ENCODE assay signal across 8 cellular contexts in genomic region chr1:212699104-212699838, GRCh38. TPM values are rescaled to one million over a fixed set of nuclear protein-coding genes. Genes with fewer than 3 reads are reported as not detected.
DNase-seq lines count a peak whose midpoint lies in the region; ATAC-seq and TF ChIP-seq lines count a peak whose summit lies in the region.

No MANE protein-coding gene starts in this region.

- dilution Hi-C loops in mammary epithelial cell (cut with HindIII; ENCODE audit: low sequenced_read_pairs), result no loop called here

- H2AFZ ChIP-seq in mammary epithelial cell (ENCODE audit: low read depth, low read length), result peak overlapping the region; percentile 87

- H3K9me3 ChIP-seq in mammary epithelial cell (replicated peaks; ENCODE audit: insufficient read depth, low read length), result no peaks in the 10 kb centered on the region

- in situ Hi-C loops in mammary epithelial cell (cut with MboI; ENCODE audit: low sequenced_read_pairs in 2 of 2), result no loop called here

- H3K79me2 ChIP-seq in mammary epithelial cell (ENCODE audit: insufficient read depth, low read length), result no peaks in the 10 kb centered on the region

- no peak overlapping the region for H3K27ac ChIP-seq in mammary epithelial cell (ENCODE audit: insufficient read depth, low read depth, low read length)

- intact Hi-C loops in mammary epithelial cell (cut with micrococcal nuclease), result loop anchor here (2.0 to 5.0 kb wide), 3 partner anchors 84 to 298 kb away; no protein-coding TSS in a partner anchor

- DNase-seq in Daoy (ENCODE audit: low read depth) (peak; percentile 68), LNCaP clone FGC (ENCODE audit: low read depth) (no peak), T-helper 22 cell (ENCODE audit: low read depth) (peak; percentile 44), mammary epithelial cell (no peak), kidney tubule cell (ENCODE audit: low spot score) (peak; percentile 53), NCI-H1092 (lab: John Stamatoyannopoulos, UW) (no peak)
- peak; percentile 52 for DNase-seq in stimulated activated CD4-positive, alpha-beta T cell treated with anti-CD3 and anti-CD28 coated beads, Interleukin-4, amount 100 ng/mL, for 24 hours

- no CpG with 5 or more reads among the region's 72 CpGs for WGBS in mammary epithelial cell (ENCODE audit: low coverage, missing lambda C conversion rate)

- H3K9ac ChIP-seq in mammary epithelial cell (ENCODE audit: insufficient read depth, low read length), result no peak overlapping the region

- no peaks in the 10 kb centered on the region for H4K20me1 ChIP-seq in mammary epithelial cell (ENCODE audit: insufficient read depth, low read length)

- CTCF ChIA-PET in mammary epithelial cell (lab: Charles Lee; ENCODE audit: low non-redundant PET), result no interaction called here

- peaks cover 20% of the 10 kb centered on the region for H3K4me1 ChIP-seq in mammary epithelial cell (ENCODE audit: insufficient read depth, low read length)

- no TSS peak for BruUV-seq in mammary epithelial cell (replicated peaks; lab: Mats Ljungman, UMichigan)

- peaks cover 28% of the 10 kb centered on the region for H3K27me3 ChIP-seq in mammary epithelial cell (ENCODE audit: insufficient read depth, low read length)

- H3K4me2 ChIP-seq in mammary epithelial cell (ENCODE audit: insufficient read depth, low read depth, low read length), result peak overlapping the region; percentile 94

- TF ChIP-seq CTCF in LNCaP clone FGC (IDR thresholded peaks at IDR 0.05; ENCODE audit: control insufficient read depth, extremely low read depth, insufficient read depth), result peak; percentile 54
- TF ChIP-seq CTCF in mammary epithelial cell (conservative IDR thresholded peaks at IDR 0.05 in 1 of 2, IDR thresholded peaks at IDR 0.05 in 1 of 2; ENCODE audit: extremely low read depth in 1 of 2, insufficient read depth in 1 of 2, low read depth in 1 of 2, low read length in 2 of 2), result peak in 1 of 2 donors; percentile 52

- no peaks in the 10 kb centered on the region for H3K36me3 ChIP-seq in mammary epithelial cell (ENCODE audit: insufficient read depth, low read length)

- H3K4me3 ChIP-seq in LNCaP clone FGC (ENCODE audit: low read depth, low read length), result peak overlapping the region; percentile 45
- peak overlapping the region; percentile 33 to 53 (median 52) for H3K4me3 ChIP-seq in mammary epithelial cell (replicated peaks in 1 of 3; ENCODE audit: insufficient read depth in 1 of 3, low read depth in 2 of 3, low read length in 3 of 3)

- peak; percentile 49 for ATAC-seq in GM21737 (IDR thresholded peaks at IDR 0.05; ENCODE audit: unreplicated experiment)

RNA-seq across cellular contexts. Expression of gene BATF3, which starts 0.4 kb away (rescaled TPM):
- 3.1 and 12.4 TPM in 2 replicates for total RNA-seq in Daoy (2014; rRNA removed; shearing (Covaris generic))
- total RNA-seq in mammary epithelial cell, result not detected
- 0.17 TPM for polyA plus RNA-seq in mammary epithelial cell
- polyA minus RNA-seq in mammary epithelial cell, result not detected

Comparison
In these comparisons a context has a peak if more than half of its experiments do, and no peak if none do; other contexts are left out.
1. DNase-seq: peak in Daoy (single experiment), T-helper 22 cell (single experiment), kidney tubule cell (single experiment) and stimulated activated CD4-positive, alpha-beta T cell treated with anti-CD3 and anti-CD28 coated beads, Interleukin-4, amount 100 ng/mL, for 24 hours (single experiment); none in LNCaP clone FGC (single experiment), mammary epithelial cell (single experiment) and NCI-H1092 (single experiment).